Comparison of ENCODE assay signal across 1 cellular context in genomic region chr7:65872776-65873581, GRCh38.
TF ChIP-seq lines count a peak whose summit lies in the region.

VKORC1L1 (plus strand) TSS chr7:65873074; CDS start chr7:65873372, 298 bp downstream.

TF ChIP-seq in WTC11, 78 proteins besides CTCF, POLR2A, EP300 and RAD21 (continued from another document):
- TF ChIP-seq ZSCAN18 (CRISPR knock-in tag; IDR thresholded peaks at IDR 0.05) (no peak), CDX4 (CRISPR knock-in tag; IDR thresholded peaks at IDR 0.05; ENCODE audit: borderline replicate concordance) (no peak), PRRX2 (CRISPR knock-in tag; IDR thresholded peaks at IDR 0.05) (no peak), MAX (CRISPR knock-in tag; IDR thresholded peaks at IDR 0.05) (peak; percentile 44; the same call in 1 of the 2 replicates), STAT6 (CRISPR knock-in tag; conservative IDR thresholded peaks at IDR 0.05; ENCODE audit: low read depth) (no peak), RELA (CRISPR knock-in tag; IDR thresholded peaks at IDR 0.05; ENCODE audit: borderline replicate concordance) (no peak), MLX (CRISPR knock-in tag; IDR thresholded peaks at IDR 0.05) (no peak), ZNF425 (CRISPR knock-in tag; conservative IDR thresholded peaks at IDR 0.05) (no peak), ZNF219 (CRISPR knock-in tag; IDR thresholded peaks at IDR 0.05; ENCODE audit: borderline replicate concordance) (no peak), NR3C1 (CRISPR knock-in tag; conservative IDR thresholded peaks at IDR 0.05; ENCODE audit: low read depth) (no peak), USF1 (CRISPR knock-in tag; IDR thresholded peaks at IDR 0.05) (no peak), ZNF138 (CRISPR knock-in tag; conservative IDR thresholded peaks at IDR 0.05) (no peak), FOXK1 (CRISPR knock-in tag; IDR thresholded peaks at IDR 0.05) (0 out of 2 replicates have a peak, but pooled peaks have one; percentile 25), E2F4 (CRISPR knock-in tag; IDR thresholded peaks at IDR 0.05; ENCODE audit: borderline replicate concordance, low read depth) (no peak), TP53 (CRISPR knock-in tag; IDR thresholded peaks at IDR 0.05) (no peak), MYBL2 (CRISPR knock-in tag; IDR thresholded peaks at IDR 0.05) (no peak), ZNF671 (CRISPR knock-in tag; IDR thresholded peaks at IDR 0.05) (no peak), ZNF232 (CRISPR knock-in tag; IDR thresholded peaks at IDR 0.05) (no peak), IRF1 (CRISPR knock-in tag; IDR thresholded peaks at IDR 0.05) (no peak), E2F1 (CRISPR knock-in tag; IDR thresholded peaks at IDR 0.05) (no peak), SP1 (CRISPR knock-in tag; conservative IDR thresholded peaks at IDR 0.05) (peak; percentile 48), ZNF396 (CRISPR knock-in tag; IDR thresholded peaks at IDR 0.05; ENCODE audit: borderline replicate concordance) (no peak), ZBTB43 (CRISPR knock-in tag; IDR thresholded peaks at IDR 0.05) (no peak), GTF2I (CRISPR knock-in tag; conservative IDR thresholded peaks at IDR 0.05) (no peak), FOXP1 (CRISPR knock-in tag; IDR thresholded peaks at IDR 0.05; ENCODE audit: borderline replicate concordance) (0 out of 2 replicates have a peak, but pooled peaks have one; percentile 33), JUN (CRISPR knock-in tag; IDR thresholded peaks at IDR 0.05) (0 out of 2 replicates have a peak, but pooled peaks have one; percentile 56), ZBTB21 (CRISPR knock-in tag; IDR thresholded peaks at IDR 0.05; ENCODE audit: borderline replicate concordance) (no peak), ATF2 (CRISPR knock-in tag; IDR thresholded peaks at IDR 0.05; ENCODE audit: borderline replicate concordance, low read depth) (no peak)
TF ChIP-seq in WTC11: peak in this region for 7.
